Comparison of ENCODE assay signal across 20 cellular contexts in the genomic region with DNA sequence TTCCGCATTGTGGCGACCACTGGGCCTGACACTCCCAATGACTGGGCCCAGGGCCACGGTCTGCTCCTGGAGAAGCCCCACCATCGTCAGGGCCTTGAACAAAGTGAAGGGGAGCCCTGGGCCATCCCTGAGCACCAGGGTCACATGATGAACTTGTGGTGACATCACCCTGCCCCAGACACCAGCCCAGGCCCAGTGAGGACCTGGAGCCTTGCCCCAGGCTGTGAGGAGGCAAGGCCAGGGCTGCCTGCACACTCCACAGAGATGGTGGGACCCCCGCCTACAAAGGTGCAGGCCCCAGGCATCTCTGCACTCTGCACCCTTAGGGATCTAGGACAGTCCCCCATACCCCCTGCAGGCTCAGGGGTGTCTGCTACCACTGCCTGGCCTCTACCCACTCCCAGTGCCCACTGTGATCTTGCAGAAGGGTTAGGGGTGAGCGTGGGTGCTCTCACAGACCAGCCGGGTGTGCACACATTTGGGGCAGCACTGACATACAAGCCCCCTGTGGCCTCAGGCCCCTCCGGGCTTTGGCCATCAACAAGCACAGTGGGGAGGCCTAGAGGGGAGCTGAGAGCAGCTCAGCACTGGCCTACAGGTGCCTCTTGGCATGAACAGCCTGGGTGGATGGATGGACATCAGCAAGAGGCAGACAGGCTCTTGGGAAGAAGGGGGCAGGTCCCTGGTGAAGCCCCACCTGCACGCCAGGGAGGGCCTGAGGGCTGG.
"Had no signal": no experiment of that assay in that cellular context is flagged by ENCODE, and none has a peak within 500 bp of the region (broad histone marks: within the 10 kb centered on the region; RNA-seq: fewer than 3 reads in every experiment).

No MANE protein-coding gene starts in this region.

- H3K27ac ChIP-seq: heart right ventricle, neural progenitor cell, psoas muscle, vagina had no signal

- H3K4me2 ChIP-seq: neural progenitor cell, smooth muscle cell had no signal

- H3K27me3 ChIP-seq: heart right ventricle, neural progenitor cell, vagina had no signal

- H3K4me1 ChIP-seq: heart right ventricle, neural progenitor cell, psoas muscle, vagina had no signal

- DNase-seq: effector memory CD4-positive, alpha-beta T cell; heart right ventricle; hypothalamus; occipital lobe; psoas muscle; retina; stimulated activated CD4-positive, alpha-beta T cell treated with anti-CD3 and anti-CD28 coated beads, Interleukin-4, amount 100 ng/mL, for 1 hour; stimulated activated CD8-positive, alpha-beta memory T cell treated with anti-CD3 and anti-CD28 coated beads, Interleukin-4, amount 100 ng/mL, for 48 hours; stimulated activated naive B cell treated with anti-CD40 and anti-IgM and Interleukin-4, amounts not matched to agents 10 μg/mL and 1 μg/mL and 100 μg/mL, for 72 hours; trophoblast cell had no signal

- H3K27ac Mint-ChIP-seq: natural killer cell treated with Interleukin-12 subunit alpha and Interleukin-12 subunit beta and Interleukin-15 and Interleukin-18, amount 100 ng/mL, for 72 hours; neural progenitor cell; stimulated activated naive B cell treated with anti-CD40 and anti-IgM and Interleukin-4, amounts not matched to agents 10 μg/mL and 1 μg/mL and 100 μg/mL, for 72 hours had no signal

- FAIRE-seq: endometrium, frontal cortex, islet of Langerhans had no signal

- H3K36me3 Mint-ChIP-seq: natural killer cell treated with Interleukin-12 subunit alpha and Interleukin-12 subunit beta and Interleukin-15 and Interleukin-18, amount 100 ng/mL, for 72 hours; neural progenitor cell; stimulated activated naive B cell treated with anti-CD40 and anti-IgM and Interleukin-4, amounts not matched to agents 10 μg/mL and 1 μg/mL and 100 μg/mL, for 72 hours had no signal

- H3K4me1 Mint-ChIP-seq: central memory CD8-positive, alpha-beta T cell; neural progenitor cell; stimulated activated naive B cell treated with anti-CD40 and anti-IgM and Interleukin-4, amounts not matched to agents 10 μg/mL and 1 μg/mL and 100 μg/mL, for 72 hours had no signal

- H3K9me3 ChIP-seq: psoas muscle, vagina had no signal

- H3K4me3 Mint-ChIP-seq: central memory CD8-positive, alpha-beta T cell; natural killer cell treated with Interleukin-12 subunit alpha and Interleukin-12 subunit beta and Interleukin-15 and Interleukin-18, amount 100 ng/mL, for 72 hours; neural progenitor cell; stimulated activated naive B cell treated with anti-CD40 and anti-IgM and Interleukin-4, amounts not matched to agents 10 μg/mL and 1 μg/mL and 100 μg/mL, for 72 hours had no signal

- H2AFZ ChIP-seq: neural progenitor cell had no signal

- H3K36me3 ChIP-seq: heart right ventricle, neural progenitor cell, vagina had no signal

- ATAC-seq: esophagus mucosa, left lobe of liver, psoas muscle had no signal

- H3K9me3 Mint-ChIP-seq: neural progenitor cell; stimulated activated naive B cell treated with anti-CD40 and anti-IgM and Interleukin-4, amounts not matched to agents 10 μg/mL and 1 μg/mL and 100 μg/mL, for 72 hours had no signal

- H3K4me3 ChIP-seq: heart right ventricle, neural progenitor cell, psoas muscle, smooth muscle cell, vagina had no signal

- H3K9ac ChIP-seq: neural progenitor cell had no signal

- H3K27me3 Mint-ChIP-seq: central memory CD8-positive, alpha-beta T cell; natural killer cell treated with Interleukin-12 subunit alpha and Interleukin-12 subunit beta and Interleukin-15 and Interleukin-18, amount 100 ng/mL, for 72 hours; stimulated activated naive B cell treated with anti-CD40 and anti-IgM and Interleukin-4, amounts not matched to agents 10 μg/mL and 1 μg/mL and 100 μg/mL, for 72 hours had no signal
